In the genomic region with DNA sequence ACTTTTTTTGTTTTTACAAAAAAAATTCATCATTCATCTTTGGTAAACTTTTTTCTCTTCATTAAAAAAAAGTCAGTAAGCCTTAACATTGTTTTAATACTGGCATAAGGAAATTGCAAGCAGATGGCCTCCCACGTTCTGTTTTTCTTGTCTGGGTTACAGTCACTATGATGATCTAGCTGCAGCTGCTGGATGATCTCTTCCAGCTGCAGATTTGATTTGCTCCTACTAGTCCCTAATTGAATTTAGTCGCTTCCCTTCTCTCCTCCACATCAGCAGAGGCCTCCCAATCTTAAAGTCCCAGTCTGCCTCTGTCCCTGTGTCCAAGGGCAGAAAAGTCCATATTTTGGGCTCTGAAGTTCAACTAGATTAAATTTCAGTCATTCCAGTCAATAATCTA, we compare ENCODE assay signal across 16 cellular contexts.
DNase-seq lines count a peak whose midpoint lies in the region; ATAC-seq and TF ChIP-seq lines count a peak whose summit lies in the region.
"Had no signal": no experiment of that assay in that cellular context is flagged by ENCODE, and none has a peak within 500 bp of the region (broad histone marks: within the 10 kb centered on the region; RNA-seq: fewer than 3 reads in every experiment).

No MANE protein-coding gene starts in this region.

- H3K9me3 ChIP-seq in BE2C: no peaks in the 10 kb centered on the region
- H3K9me3 ChIP-seq: esophagus squamous epithelium, spleen had no signal

- H3K27ac Mint-ChIP-seq in osteocyte (ENCODE audit: unreplicated experiment): peak overlapping the region; percentile 88
- H3K27ac Mint-ChIP-seq: dendritic cell treated with granulocyte-macrophage colony-stimulating factor and Interleukin-4, amounts not matched to agents 40 ng/mL and 50 ng/mL, for 4 days had no signal

- peaks cover 57% of the 10 kb centered on the region for H3K4me1 Mint-ChIP-seq in osteocyte (ENCODE audit: unreplicated experiment)

- H3K9me3 Mint-ChIP-seq in osteocyte (ENCODE audit: unreplicated experiment): no peaks in the 10 kb centered on the region
- H3K9me3 Mint-ChIP-seq: dendritic cell treated with granulocyte-macrophage colony-stimulating factor and Interleukin-4, amounts not matched to agents 40 ng/mL and 50 ng/mL, for 4 days had no signal

- DNase-seq in BE2C: peak; percentile 32
- DNase-seq in SHP77 (lab: John Stamatoyannopoulos, UW): peak; percentile 19 to 31
- DNase-seq in fibroblast of peridontal ligament (ENCODE audit: extremely low read depth): peak; percentile 96
- DNase-seq in osteocyte (ENCODE audit: extremely low spot score, unreplicated experiment): no peak
- DNase-seq in stimulated activated CD4-positive, alpha-beta T cell treated with anti-CD3 and anti-CD28 coated beads, Interleukin-4, amount 100 ng/mL, for 4 hours: no peak
- no peak for DNase-seq in middle frontal gyrus (ENCODE audit: extremely low spot score, low spot score)
- DNase-seq in activated CD4-positive, alpha-beta T cell treated with anti-CD3 and anti-CD28 coated beads for 1 hour: no peak
- DNase-seq: activated CD4-positive, alpha-beta T cell treated with anti-CD3 and anti-CD28 coated beads for 48 hours; activated T-cell treated with anti-CD3 and anti-CD28 coated beads, Interleukin-2, amount 50 U/mL, for 48 hours; esophagus squamous epithelium; NCI-H187 treated with DMSO at 0.1 percent for 48 hours; NCI-H526 treated with DMSO at 0.1 percent for 48 hours; nucleus accumbens; spleen had no signal

- H3K36me3 Mint-ChIP-seq in osteocyte (ENCODE audit: unreplicated experiment): no peaks in the 10 kb centered on the region

- no peaks in the 10 kb centered on the region for H3K36me3 ChIP-seq in BE2C
- H3K36me3 ChIP-seq: esophagus squamous epithelium, spleen had no signal

- H3K27me3 Mint-ChIP-seq in osteocyte (ENCODE audit: unreplicated experiment): no peaks in the 10 kb centered on the region
- H3K27me3 Mint-ChIP-seq: dendritic cell treated with granulocyte-macrophage colony-stimulating factor and Interleukin-4, amounts not matched to agents 40 ng/mL and 50 ng/mL, for 4 days had no signal

- TF ChIP-seq CTCF in BE2C (IDR thresholded peaks at IDR 0.05; ENCODE audit: low read depth, low read length) (no peak), osteocyte (IDR thresholded peaks at IDR 0.05) (no peak)

- H3K4me1 ChIP-seq in BE2C: no peaks in the 10 kb centered on the region
- H3K4me1 ChIP-seq: esophagus squamous epithelium had no signal

- H3K27me3 ChIP-seq in BE2C: no peaks in the 10 kb centered on the region
- H3K27me3 ChIP-seq: esophagus squamous epithelium, spleen had no signal

- no peak overlapping the region for H3K4me3 ChIP-seq in BE2C (ENCODE audit: low read depth, low read length)
- H3K4me3 ChIP-seq: esophagus squamous epithelium, spleen had no signal

- no peak for ATAC-seq in GM21423 (IDR thresholded peaks at IDR 0.05; ENCODE audit: unreplicated experiment)

- H3K4me3 Mint-ChIP-seq in osteocyte (ENCODE audit: unreplicated experiment): no peak overlapping the region
- H3K4me3 Mint-ChIP-seq: dendritic cell treated with granulocyte-macrophage colony-stimulating factor and Interleukin-4, amounts not matched to agents 40 ng/mL and 50 ng/mL, for 4 days had no signal

Comparison
In these comparisons a context has a peak if more than half of its experiments do, and no peak if none do; other contexts are left out.
1. DNase-seq: peak in BE2C (single experiment), SHP77 (2 of 2) and fibroblast of peridontal ligament (single experiment); none in osteocyte (single experiment), stimulated activated CD4-positive, alpha-beta T cell treated with anti-CD3 and anti-CD28 coated beads, Interleukin-4, amount 100 ng/mL, for 4 hours (0 of 2), middle frontal gyrus (single experiment) and activated CD4-positive, alpha-beta T cell treated with anti-CD3 and anti-CD28 coated beads for 1 hour (single experiment).